8 cellular contexts compared by ENCODE assay signal in the genomic region with DNA sequence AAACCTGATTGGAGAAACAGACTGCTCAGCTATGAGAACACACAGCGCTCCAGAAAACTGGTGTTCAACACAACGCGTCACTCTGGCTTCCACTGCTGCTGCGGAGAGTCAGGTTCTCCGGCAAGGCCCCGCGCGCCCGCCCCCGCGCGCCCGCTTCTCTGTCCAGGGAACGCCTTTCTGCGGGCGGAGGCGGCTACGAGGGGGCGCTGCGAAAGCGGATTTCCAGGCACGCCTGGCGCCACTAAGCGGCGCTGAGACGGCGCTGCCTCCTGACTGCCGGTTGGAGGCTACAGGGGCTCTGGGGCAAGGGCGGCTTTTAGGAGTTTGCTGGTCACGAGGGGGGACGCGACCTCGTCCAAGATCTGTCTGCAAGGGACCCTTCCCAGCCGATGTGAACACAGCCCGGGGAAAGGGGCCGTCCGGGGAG. TPM values are rescaled to one million over a fixed set of nuclear protein-coding genes. Genes with fewer than 3 reads are reported as not detected.
DNase-seq lines count a peak whose midpoint lies in the region; ATAC-seq and TF ChIP-seq lines count a peak whose summit lies in the region.
"Not testable (repeated sequence)": the region's sequence is repeated elsewhere in the genome, so short reads cannot be mapped to it uniquely, and the experiment has no call there.

No MANE protein-coding gene starts in this region.

- H3K9me3 Mint-ChIP-seq in activated T-cell treated with anti-CD3 and anti-CD28 coated beads, Interleukin-2, amount 50 U/mL, for 24 hours; effector memory CD8-positive, alpha-beta T cell: not testable (repeated sequence)

- peak overlapping the region; percentile 68 for H3K4me2 ChIP-seq in PC-3 (ENCODE audit: low read length)

- H3K4me1 Mint-ChIP-seq in activated T-cell treated with anti-CD3 and anti-CD28 coated beads, Interleukin-2, amount 50 U/mL, for 24 hours (ENCODE audit: low read depth); effector memory CD8-positive, alpha-beta T cell (ENCODE audit: low read depth in 2 of 2): not testable (repeated sequence)

- intact Hi-C loops in PC-3 (cut with micrococcal nuclease); posterior cingulate gyrus (cut with DNase I); aorta (cut with DNase I): not testable (repeated sequence)

- not testable (repeated sequence) for BruUV-seq in PC-3 (replicated peaks; lab: Mats Ljungman, UMichigan)

- H3K79me2 ChIP-seq in PC-3 (ENCODE audit: low read length), result not testable (repeated sequence)

- 2 to 4% methylated on average over 16 to 30 of the region's 37 CpGs for WGBS in aorta, 2 donors

- not testable (repeated sequence) for H2AFZ ChIP-seq in PC-3 (ENCODE audit: low read length)

- not testable (repeated sequence) for H3K27ac ChIP-seq in HUES6 (ENCODE audit: low read depth, low read length); PC-3 (ENCODE audit: low read length); aorta (ENCODE audit: low read depth in 1 of 2, low read length in 2 of 2)

- not testable (repeated sequence) for H3K36me3 Mint-ChIP-seq in activated T-cell treated with anti-CD3 and anti-CD28 coated beads, Interleukin-2, amount 50 U/mL, for 24 hours (ENCODE audit: low read depth); effector memory CD8-positive, alpha-beta T cell (ENCODE audit: insufficient read depth)

- H3K27me3 ChIP-seq in HUES6 (ENCODE audit: control insufficient read depth, insufficient read depth, low read length); PC-3 (ENCODE audit: low read length); kidney epithelial cell (ENCODE audit: control insufficient read depth, insufficient read depth, low read length); aorta (ENCODE audit: control insufficient read depth in 1 of 2, insufficient read depth in 2 of 2, low read length in 1 of 2): not testable (repeated sequence)

- not testable (repeated sequence) for H3K36me3 ChIP-seq in HUES6 (ENCODE audit: control insufficient read depth, insufficient read depth, low read length); PC-3 (ENCODE audit: low read depth, low read length); kidney epithelial cell (ENCODE audit: control insufficient read depth, insufficient read depth, low read length); aorta (ENCODE audit: control insufficient read depth in 1 of 2, insufficient read depth in 2 of 2, low read length in 1 of 2)

- not testable (repeated sequence) for H4K20me1 ChIP-seq in PC-3 (ENCODE audit: low read length)

- ATAC-seq in PC-3 (peak; percentile 64), aorta (ENCODE audit: low FRiP score) (peak; percentile 87)
- ATAC-seq in effector memory CD8-positive, alpha-beta T cell (replicated peaks), result peak; percentile 39

- H3K4me3 ChIP-seq in HUES6 (ENCODE audit: low read depth, low read length), result peak overlapping the region; percentile 33; the same call in 1 of the 2 replicates
- H3K4me3 ChIP-seq in PC-3 (ENCODE audit: low read length), result peak overlapping the region; percentile 40; the same call in 1 of the 2 replicates
- H3K4me3 ChIP-seq in kidney epithelial cell (ENCODE audit: low read depth, low read length), result peak overlapping the region; percentile 7
- not testable (repeated sequence) for H3K4me3 ChIP-seq in aorta (ENCODE audit: low read length in 2 of 2)

- H3K4me3 Mint-ChIP-seq in activated T-cell treated with anti-CD3 and anti-CD28 coated beads, Interleukin-2, amount 50 U/mL, for 24 hours, result peak overlapping the region; percentile 50
- not testable (repeated sequence) for H3K4me3 Mint-ChIP-seq in effector memory CD8-positive, alpha-beta T cell

- DNase-seq in PC-3 (peak; percentile 57), posterior cingulate gyrus (peak in 6 of 10 donors; percentile 26 to 92 (median 60)), aorta (peak; percentile 74 to 80)
- DNase-seq in activated T-cell treated with anti-CD3 and anti-CD28 coated beads, Interleukin-2, amount 50 U/mL, for 24 hours; effector memory CD8-positive, alpha-beta T cell; kidney epithelial cell (ENCODE audit: low read depth): not testable (repeated sequence)

- H3F3A ChIP-seq in PC-3 (ENCODE audit: low read length, unreplicated experiment), result not testable (repeated sequence)

- POLR2A ChIA-PET in PC-3 (lab: Charles Lee; ENCODE audit: unreplicated experiment), result not testable (repeated sequence)

- H3K9me3 ChIP-seq in HUES6 (ENCODE audit: control insufficient read depth, insufficient read depth, low read depth, low read length); PC-3 (ENCODE audit: low read length); aorta (ENCODE audit: control insufficient read depth, low read length): not testable (repeated sequence)

- not testable (repeated sequence) for H3K27ac Mint-ChIP-seq in activated T-cell treated with anti-CD3 and anti-CD28 coated beads, Interleukin-2, amount 50 U/mL, for 24 hours; effector memory CD8-positive, alpha-beta T cell

- H3K27me3 Mint-ChIP-seq in activated T-cell treated with anti-CD3 and anti-CD28 coated beads, Interleukin-2, amount 50 U/mL, for 24 hours, result not testable (repeated sequence)
- peaks cover 6 to 25% of the 10 kb centered on the region in 2 donors for H3K27me3 Mint-ChIP-seq in effector memory CD8-positive, alpha-beta T cell

- not testable (repeated sequence) for H3K4me1 ChIP-seq in HUES6 (ENCODE audit: control insufficient read depth, insufficient read depth, low read length); PC-3 (ENCODE audit: insufficient read depth, low read length); aorta (ENCODE audit: control insufficient read depth in 1 of 2, insufficient read depth in 2 of 2, low read length in 2 of 2)

- CTCF ChIA-PET in PC-3 (lab: Charles Lee), result not testable (repeated sequence)

- H3K9me2 ChIP-seq in PC-3 (replicated peaks; ENCODE audit: low read length), result not testable (repeated sequence)

- peak overlapping the region; percentile 5 for H3K9ac ChIP-seq in HUES6 (ENCODE audit: low read length)
- H3K9ac ChIP-seq in PC-3 (ENCODE audit: low read length), result not testable (repeated sequence)

- TF ChIP-seq CTCF in GM12873 (IDR thresholded peaks at IDR 0.05; ENCODE audit: insufficient read depth, low read depth, low read length, missing control alignments) (peak; percentile 16), PC-3 (conservative IDR thresholded peaks at IDR 0.05; ENCODE audit: low read depth, low read length) (peak; percentile 41), kidney epithelial cell (IDR thresholded peaks at IDR 0.05; ENCODE audit: insufficient read depth, low read length, poor library complexity, severe bottlenecking) (peak; percentile 30)

RNA-seq across cellular contexts. Expression of gene ANXA8, which starts 22.6 kb away (rescaled TPM):
- total RNA-seq in PC-3 (2014; rRNA removed) (0.69 and 1.1 TPM in 2 replicates), kidney epithelial cell (2.6 and 4.6 TPM in 2 replicates), aorta (under 1 TPM in 1 of 2 donors, not detected in 1; 0.27 TPM)
- under 1 TPM in 1 of 2 donors, not detected in 1; 0.82 TPM for polyA plus RNA-seq in aorta

RNA-seq across cellular contexts. Expression of gene FAM25G, which starts 30.2 kb away (rescaled TPM):
- total RNA-seq in PC-3 (2014; rRNA removed) (not detected in 2 replicates), kidney epithelial cell (3.2 and 15.7 TPM in 2 replicates), aorta (not detected)
- polyA plus RNA-seq in aorta, result not detected
